In the genomic region with DNA sequence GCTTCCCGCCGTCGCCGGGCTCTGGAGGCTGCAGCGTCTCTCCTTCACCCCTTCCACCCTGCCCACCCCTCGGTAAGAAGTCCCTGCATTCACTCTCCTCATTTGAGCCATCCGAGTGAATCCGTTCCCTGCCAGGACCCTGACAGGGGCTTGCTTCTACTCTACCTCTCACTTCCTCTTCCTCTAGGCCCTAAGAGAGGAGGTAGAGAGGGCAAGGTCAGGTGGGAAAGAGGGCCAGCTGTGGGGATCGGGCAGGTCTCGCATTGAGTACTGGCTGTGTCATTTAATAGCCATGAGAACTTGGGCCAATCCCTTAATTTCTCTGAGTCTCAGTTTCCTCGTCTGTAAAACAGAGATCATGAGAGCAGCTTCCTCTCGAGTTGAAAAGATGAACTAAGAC, we compare ENCODE assay signal across 13 cellular contexts.
DNase-seq lines count a peak whose midpoint lies in the region; ATAC-seq and TF ChIP-seq lines count a peak whose summit lies in the region.
"Had no signal": no experiment of that assay in that cellular context is flagged by ENCODE, and none has a peak within 500 bp of the region (broad histone marks: within the 10 kb centered on the region; RNA-seq: fewer than 3 reads in every experiment).

No MANE protein-coding gene starts in this region.

- ATAC-seq in HG02981 (IDR thresholded peaks at IDR 0.05; ENCODE audit: unreplicated experiment) = peak; percentile 24
- ATAC-seq in stimulated activated naive B cell treated with anti-CD40 and anti-IgM and Interleukin-4, amounts not matched to agents 10 μg/mL and 1 μg/mL and 100 μg/mL, for 72 hours (replicated peaks) = peak; percentile 70 to 73
- ATAC-seq in GM21367 (IDR thresholded peaks at IDR 0.05; ENCODE audit: unreplicated experiment) = no peak

- POLR2A ChIA-PET in MCF 10A (lab: Yijun Ruan, JAX) = no interaction called here

- H3K9me3 Mint-ChIP-seq in activated naive CD4-positive, alpha-beta T cell treated with anti-CD3 and anti-CD28 coated beads, Interleukin-2, amount 50 U/mL, for 24 hours = no peaks in the 10 kb centered on the region
- H3K9me3 Mint-ChIP-seq in activated T-helper 1 cell treated with anti-CD3 and anti-CD28 coated beads, Interleukin-12 subunit alpha, Interleukin-12 subunit beta, Interleukin-2, Interleukin-4 antibody, amounts not matched to agents 30 ng/mL and 10 ng/mL and 1 ng/mL, durations not matched to agents 14 hours and 24 hours and 36 hours = peaks cover 3% of the 10 kb centered on the region
- peaks cover 8% of the 10 kb centered on the region in 2 donors for H3K9me3 Mint-ChIP-seq in stimulated activated naive B cell treated with anti-CD40 and anti-IgM and Interleukin-4, amounts not matched to agents 10 μg/mL and 1 μg/mL and 100 μg/mL, for 72 hours
- no peaks in the 10 kb centered on the region for H3K9me3 Mint-ChIP-seq in MCF 10A (ENCODE audit: unreplicated experiment)
- H3K9me3 Mint-ChIP-seq: H9 had no signal

- DNase-seq in activated naive CD4-positive, alpha-beta T cell treated with anti-CD3 and anti-CD28 coated beads, Interleukin-2, amount 50 U/mL, for 16 hours = no peak
- DNase-seq in activated T-helper 1 cell treated with anti-CD3 and anti-CD28 coated beads, Interleukin-12 subunit alpha, Interleukin-12 subunit beta, Interleukin-2, Interleukin-4 antibody, amounts not matched to agents 30 ng/mL and 10 ng/mL and 1 ng/mL, durations not matched to agents 14 hours and 24 hours and 36 hours (ENCODE audit: low spot score) = no peak
- DNase-seq in stimulated activated naive B cell treated with anti-CD40 and anti-IgM and Interleukin-4, amounts not matched to agents 10 μg/mL and 1 μg/mL and 100 μg/mL, for 72 hours = no peak
- DNase-seq in MCF 10A (ENCODE audit: unreplicated experiment) = no peak
- no peak for DNase-seq in midbrain (lab: John Stamatoyannopoulos, UW)
- DNase-seq: colonic mucosa, H9, heart left ventricle, MG63, upper lobe of right lung had no signal

- H3K36me3 Mint-ChIP-seq in activated naive CD4-positive, alpha-beta T cell treated with anti-CD3 and anti-CD28 coated beads, Interleukin-2, amount 50 U/mL, for 24 hours = peaks cover 2% of the 10 kb centered on the region
- peaks cover 11% of the 10 kb centered on the region for H3K36me3 Mint-ChIP-seq in activated T-helper 1 cell treated with anti-CD3 and anti-CD28 coated beads, Interleukin-12 subunit alpha, Interleukin-12 subunit beta, Interleukin-2, Interleukin-4 antibody, amounts not matched to agents 30 ng/mL and 10 ng/mL and 1 ng/mL, durations not matched to agents 14 hours and 24 hours and 36 hours (ENCODE audit: low read depth)
- peaks cover 2 to 17% of the 10 kb centered on the region in 2 donors for H3K36me3 Mint-ChIP-seq in stimulated activated naive B cell treated with anti-CD40 and anti-IgM and Interleukin-4, amounts not matched to agents 10 μg/mL and 1 μg/mL and 100 μg/mL, for 72 hours
- no peaks in the 10 kb centered on the region for H3K36me3 Mint-ChIP-seq in MCF 10A (ENCODE audit: insufficient read depth, unreplicated experiment)

- H3K4me3 Mint-ChIP-seq in activated naive CD4-positive, alpha-beta T cell treated with anti-CD3 and anti-CD28 coated beads, Interleukin-2, amount 50 U/mL, for 24 hours = peak overlapping the region; percentile 16
- peak overlapping the region; percentile 50 for H3K4me3 Mint-ChIP-seq in activated T-helper 1 cell treated with anti-CD3 and anti-CD28 coated beads, Interleukin-12 subunit alpha, Interleukin-12 subunit beta, Interleukin-2, Interleukin-4 antibody, amounts not matched to agents 30 ng/mL and 10 ng/mL and 1 ng/mL, durations not matched to agents 14 hours and 24 hours and 36 hours
- H3K4me3 Mint-ChIP-seq in stimulated activated naive B cell treated with anti-CD40 and anti-IgM and Interleukin-4, amounts not matched to agents 10 μg/mL and 1 μg/mL and 100 μg/mL, for 72 hours = peak overlapping the region in 1 of 2 donors; percentile 18
- H3K4me3 Mint-ChIP-seq in MCF 10A (ENCODE audit: unreplicated experiment) = no peak overlapping the region
- H3K4me3 Mint-ChIP-seq: H9 had no signal

- CTCF ChIA-PET in MCF 10A (lab: Yijun Ruan, JAX) = interaction anchor here (0.6 to 1.5 kb wide), 3 partner anchors 8 to 1004 kb away, joined by 3 to 6 read pairs (median 3); no protein-coding TSS in a partner anchor

- BruUV-seq in MCF 10A (replicated peaks; lab: Mats Ljungman, UMichigan) = no TSS peak

- no peaks in the 10 kb centered on the region for H3K27me3 Mint-ChIP-seq in activated naive CD4-positive, alpha-beta T cell treated with anti-CD3 and anti-CD28 coated beads, Interleukin-2, amount 50 U/mL, for 24 hours
- peaks cover 57% of the 10 kb centered on the region for H3K27me3 Mint-ChIP-seq in activated T-helper 1 cell treated with anti-CD3 and anti-CD28 coated beads, Interleukin-12 subunit alpha, Interleukin-12 subunit beta, Interleukin-2, Interleukin-4 antibody, amounts not matched to agents 30 ng/mL and 10 ng/mL and 1 ng/mL, durations not matched to agents 14 hours and 24 hours and 36 hours (ENCODE audit: insufficient read depth)
- H3K27me3 Mint-ChIP-seq in stimulated activated naive B cell treated with anti-CD40 and anti-IgM and Interleukin-4, amounts not matched to agents 10 μg/mL and 1 μg/mL and 100 μg/mL, for 72 hours = peaks cover 21 to 34% of the 10 kb centered on the region in 2 donors
- H3K27me3 Mint-ChIP-seq in MCF 10A (ENCODE audit: insufficient read depth, unreplicated experiment) = peaks cover 29% of the 10 kb centered on the region

- no peak overlapping the region for H3K27ac Mint-ChIP-seq in activated naive CD4-positive, alpha-beta T cell treated with anti-CD3 and anti-CD28 coated beads, Interleukin-2, amount 50 U/mL, for 24 hours
- H3K27ac Mint-ChIP-seq in activated T-helper 1 cell treated with anti-CD3 and anti-CD28 coated beads, Interleukin-12 subunit alpha, Interleukin-12 subunit beta, Interleukin-2, Interleukin-4 antibody, amounts not matched to agents 30 ng/mL and 10 ng/mL and 1 ng/mL, durations not matched to agents 14 hours and 24 hours and 36 hours = peak overlapping the region; percentile 25
- H3K27ac Mint-ChIP-seq in stimulated activated naive B cell treated with anti-CD40 and anti-IgM and Interleukin-4, amounts not matched to agents 10 μg/mL and 1 μg/mL and 100 μg/mL, for 72 hours = peak overlapping the region; percentile 70
- no peak overlapping the region for H3K27ac Mint-ChIP-seq in MCF 10A (ENCODE audit: low read depth, unreplicated experiment)
- H3K27ac Mint-ChIP-seq: H9 had no signal

- intact Hi-C loops in activated T-helper 1 cell treated with anti-CD3 and anti-CD28 coated beads, Interleukin-12 subunit alpha, Interleukin-12 subunit beta, Interleukin-2, Interleukin-4 antibody, amounts not matched to agents 30 ng/mL and 10 ng/mL and 1 ng/mL, durations not matched to agents 14 hours and 24 hours and 36 hours (cut with micrococcal nuclease) = loop anchor here (1.0 to 5.0 kb wide), 4 partner anchors 13 to 724 kb away; no protein-coding TSS in a partner anchor
- intact Hi-C loops in MCF 10A (cut with micrococcal nuclease) = no loop called here

- peaks cover 38% of the 10 kb centered on the region for H3K4me1 Mint-ChIP-seq in activated naive CD4-positive, alpha-beta T cell treated with anti-CD3 and anti-CD28 coated beads, Interleukin-2, amount 50 U/mL, for 24 hours
- H3K4me1 Mint-ChIP-seq in activated T-helper 1 cell treated with anti-CD3 and anti-CD28 coated beads, Interleukin-12 subunit alpha, Interleukin-12 subunit beta, Interleukin-2, Interleukin-4 antibody, amounts not matched to agents 30 ng/mL and 10 ng/mL and 1 ng/mL, durations not matched to agents 14 hours and 24 hours and 36 hours (ENCODE audit: low read depth) = peaks cover 82% of the 10 kb centered on the region
- H3K4me1 Mint-ChIP-seq in stimulated activated naive B cell treated with anti-CD40 and anti-IgM and Interleukin-4, amounts not matched to agents 10 μg/mL and 1 μg/mL and 100 μg/mL, for 72 hours = peaks cover 29 to 58% of the 10 kb centered on the region in 2 donors
- H3K4me1 Mint-ChIP-seq in MCF 10A (ENCODE audit: insufficient read depth, unreplicated experiment) = peaks cover 11% of the 10 kb centered on the region
- H3K4me1 Mint-ChIP-seq: H9 had no signal

- no peak for TF ChIP-seq CTCF in MCF 10A (IDR thresholded peaks at IDR 0.05; ENCODE audit: unreplicated experiment)

Comparison
In these comparisons a context has a peak if more than half of its experiments do, and no peak if none do; other contexts are left out.
1. H3K27ac Mint-ChIP-seq: peak in activated T-helper 1 cell treated with anti-CD3 and anti-CD28 coated beads, Interleukin-12 subunit alpha, Interleukin-12 subunit beta, Interleukin-2, Interleukin-4 antibody, amounts not matched to agents 30 ng/mL and 10 ng/mL and 1 ng/mL, durations not matched to agents 14 hours and 24 hours and 36 hours (single experiment) and stimulated activated naive B cell treated with anti-CD40 and anti-IgM and Interleukin-4, amounts not matched to agents 10 μg/mL and 1 μg/mL and 100 μg/mL, for 72 hours (single experiment); none in activated naive CD4-positive, alpha-beta T cell treated with anti-CD3 and anti-CD28 coated beads, Interleukin-2, amount 50 U/mL, for 24 hours (single experiment) and MCF 10A (single experiment).